ENCODE assay signal across 8 cellular contexts in the genomic region with DNA sequence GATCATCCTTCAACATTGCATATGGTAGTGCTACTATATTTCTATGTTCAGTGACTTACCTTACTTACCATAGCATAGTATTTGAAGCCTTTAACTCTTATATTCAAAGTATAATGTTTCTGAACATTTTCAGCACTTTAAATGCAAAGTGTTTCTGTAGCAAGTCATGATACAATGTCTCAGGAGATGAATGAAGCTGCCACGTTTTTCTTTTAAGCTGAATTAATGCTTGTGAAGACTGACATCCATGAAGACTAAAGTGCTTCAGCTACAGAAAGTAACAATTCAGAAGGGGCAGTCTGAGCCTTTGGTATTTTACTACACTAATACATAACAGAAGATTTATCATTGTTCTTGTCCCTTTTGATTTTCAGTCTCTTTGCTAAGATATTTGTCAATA.
"Had no signal": no experiment of that assay in that cellular context is flagged by ENCODE, and none has a peak within 500 bp of the region (broad histone marks: within the 10 kb centered on the region; RNA-seq: fewer than 3 reads in every experiment).

No MANE protein-coding gene starts in this region.

- H3K4me3 ChIP-seq: GM12878 had no signal

- FAIRE-seq: G401.6, GM12878, GM12891, GM12892, GM18507, GM19239 had no signal

- DNase-seq: GDM1, GF-D8 had no signal

- ATAC-seq: GM12878 had no signal
